Comparison of ENCODE assay signal across 21 cellular contexts in genomic region chr3:53819163-53819868, GRCh38. TPM values are rescaled to one million over a fixed set of nuclear protein-coding genes. Genes with fewer than 3 reads are reported as not detected.
A peak's percentile ranks its signal among the peaks of the same experiment; 100 is the strongest.
DNase-seq lines count a peak whose midpoint lies in the region; ATAC-seq, FAIRE-seq and TF ChIP-seq lines count a peak whose summit lies in the region.
"Had no signal": no experiment of that assay in that cellular context is flagged by ENCODE, and none has a peak within 500 bp of the region (broad histone marks: within the 10 kb centered on the region; RNA-seq: fewer than 3 reads in every experiment).

No MANE protein-coding gene starts in this region.

- intact Hi-C loops in kidney (cut with DNase I) (no loop called here), spleen (cut with DNase I; ENCODE audit: low total_unique reads) (no loop called here), pancreas (cut with DNase I) (no loop called here)

- TF ChIP-seq POLR2A in spleen (IDR thresholded peaks at IDR 0.05), result no peak

- H3K27me3 Mint-ChIP-seq in GM23338 (ENCODE audit: insufficient read depth, low read depth, poor library complexity), result peaks cover 2% of the 10 kb centered on the region

- H3K27me3 ChIP-seq in spleen (replicated peaks in 1 of 7), result peaks cover 0 to 31% (median 0%) of the 10 kb centered on the region in 7 donors
- no peaks in the 10 kb centered on the region for H3K27me3 ChIP-seq in GM23338 (ENCODE audit: insufficient read depth)
- no peaks in the 10 kb centered on the region for H3K27me3 ChIP-seq in pancreas
- H3K27me3 ChIP-seq: BLaER1 treated with 17β-estradiol and CSF1 and Interleukin-3, amounts not matched to agents 10 nM and 100 nM; SJSA1 had no signal

- WGBS in spleen, 5 donors, result 84 to 91% (median 90%) methylated on average over 14 of the region's 14 CpGs
- 93 to 97% methylated on average over 12 to 14 of the region's 14 CpGs for WGBS in pancreas, 2 donors

- H3K36me3 Mint-ChIP-seq in GM23338 (ENCODE audit: low read depth), result peaks cover 12% of the 10 kb centered on the region; the same call in 1 of the 3 replicates
- H3K36me3 Mint-ChIP-seq: CD8-positive, alpha-beta T cell had no signal

- H3K36me3 ChIP-seq in kidney (ENCODE audit: control insufficient read depth in 1 of 2, insufficient read depth in 2 of 2, low read length in 2 of 2), result peaks cover 22 to 53% of the 10 kb centered on the region in 2 donors
- H3K36me3 ChIP-seq in spleen, result peaks cover 0 to 59% (median 0%) of the 10 kb centered on the region in 6 donors
- no peaks in the 10 kb centered on the region; the same call in 1 of the 2 replicates for H3K36me3 ChIP-seq in GM23338 (ENCODE audit: insufficient read depth)
- H3K36me3 ChIP-seq in pancreas, result peaks cover 0 to 83% (median 35%) of the 10 kb centered on the region in 3 donors
- H3K36me3 ChIP-seq: BLaER1 treated with 17β-estradiol and CSF1 and Interleukin-3, amounts not matched to agents 10 nM and 100 nM; SJSA1 had no signal

- H3K4me1 ChIP-seq in kidney (ENCODE audit: control insufficient read depth in 1 of 2, insufficient read depth in 1 of 2, low read depth in 1 of 2, low read length in 2 of 2) (no peaks in the 10 kb centered on the region), spleen (no peaks in the 10 kb centered on the region), GM23338 (ENCODE audit: insufficient read depth) (no peaks in the 10 kb centered on the region), pancreas (no peaks in the 10 kb centered on the region)
- H3K4me1 ChIP-seq: SJSA1 had no signal

- H3F3A ChIP-seq in GM23338 (replicated peaks; ENCODE audit: low read depth), result no peaks in the 10 kb centered on the region

- H3K4me1 Mint-ChIP-seq in GM23338, result peaks cover 5% of the 10 kb centered on the region

- FAIRE-seq in kidney (lab: Jason Lieb, UNC) (no peak), pancreas (lab: Jason Lieb, UNC) (no peak)
- FAIRE-seq: GM12891 had no signal

- no peak for TF ChIP-seq CTCF in kidney (IDR thresholded peaks at IDR 0.05; ENCODE audit: borderline replicate concordance, extremely low read depth, insufficient read depth)
- TF ChIP-seq CTCF in spleen (IDR thresholded peaks at IDR 0.05 in 8 of 11, conservative IDR thresholded peaks at IDR 0.05 in 3 of 11), result no peak
- TF ChIP-seq CTCF in GM23338 (conservative IDR thresholded peaks at IDR 0.05; ENCODE audit: low read depth in 2 of 2), result no peak
- TF ChIP-seq CTCF in pancreas (IDR thresholded peaks at IDR 0.05), result no peak

- ATAC-seq in GM23338 (no peak), pancreas (no peak)
- ATAC-seq: CD8-positive, alpha-beta T cell; Right ventricle myocardium inferior had no signal

- H2AFZ ChIP-seq in GM23338, result no peak overlapping the region

- DNase-seq in activated effector memory CD4-positive, alpha-beta T cell treated with anti-CD3 and anti-CD28 coated beads, Interleukin-2, amount 50 U/mL, for 16 hours, result peak; percentile 36
- DNase-seq in activated effector memory CD4-positive, alpha-beta T cell treated with Interleukin-2 at 50 U/mL for 16 hours, result no peak
- DNase-seq in kidney (peak; percentile 30), spleen (peak; percentile 56), GM23338 (ENCODE audit: low spot score) (no peak), pancreas (no peak), NCI-H2081 (lab: John Stamatoyannopoulos, UW) (no peak)
- DNase-seq: 8988T; CD8-positive, alpha-beta T cell; DMS153; H7; HFFc6; KBM-7; NCI-H1105; NCI-H2081 treated with DMSO at 0.1 percent for 48 hours; NCI-H2171 treated with DMSO at 0.1 percent for 48 hours; NCI-H526 had no signal

- H3K9me3 Mint-ChIP-seq in GM23338, result no peaks in the 10 kb centered on the region
- H3K9me3 Mint-ChIP-seq: CD8-positive, alpha-beta T cell; HFFc6 had no signal

- H3K27ac Mint-ChIP-seq in GM23338, result no peak overlapping the region
- H3K27ac Mint-ChIP-seq: CD8-positive, alpha-beta T cell; HFFc6 had no signal

- H3K79me2 ChIP-seq in GM23338 (replicated peaks; ENCODE audit: insufficient read depth), result no peaks in the 10 kb centered on the region

- no peak overlapping the region for H3K4me2 ChIP-seq in GM23338
- H3K4me2 ChIP-seq: BLaER1 treated with 17β-estradiol and CSF1 and Interleukin-3, amounts not matched to agents 10 nM and 100 nM had no signal

- no peak overlapping the region for H3K4me3 Mint-ChIP-seq in GM23338
- H3K4me3 Mint-ChIP-seq: CD8-positive, alpha-beta T cell; HFFc6 had no signal

- H3K9me3 ChIP-seq in kidney (ENCODE audit: control insufficient read depth in 1 of 2, low read length in 2 of 2) (no peaks in the 10 kb centered on the region), spleen (no peaks in the 10 kb centered on the region), pancreas (no peaks in the 10 kb centered on the region)
- H3K9me3 ChIP-seq: BLaER1 treated with 17β-estradiol and CSF1 and Interleukin-3, amounts not matched to agents 10 nM and 100 nM; SJSA1 had no signal

- H3K27ac ChIP-seq in kidney (ENCODE audit: low read depth in 2 of 2, low read length in 2 of 2) (no peak overlapping the region), spleen (no peak overlapping the region), GM23338 (ENCODE audit: low read depth) (no peak overlapping the region), pancreas (no peak overlapping the region)
- H3K27ac ChIP-seq: BLaER1 treated with 17β-estradiol and CSF1 and Interleukin-3, amounts not matched to agents 10 nM and 100 nM; SJSA1 had no signal

- no peaks in the 10 kb centered on the region for H4K20me1 ChIP-seq in GM23338 (replicated peaks; ENCODE audit: insufficient read depth)

- H3K9ac ChIP-seq in kidney (ENCODE audit: low read length in 2 of 2), result no peak overlapping the region
- H3K9ac ChIP-seq: BLaER1 treated with 17β-estradiol and CSF1 and Interleukin-3, amounts not matched to agents 10 nM and 100 nM had no signal

- no peak overlapping the region for H3K4me3 ChIP-seq in kidney (ENCODE audit: low read length in 2 of 2)
- no peak overlapping the region for H3K4me3 ChIP-seq in spleen
- no peak overlapping the region for H3K4me3 ChIP-seq in GM23338
- no peak overlapping the region for H3K4me3 ChIP-seq in pancreas
- H3K4me3 ChIP-seq: BLaER1 treated with 17β-estradiol and CSF1 and Interleukin-3, amounts not matched to agents 10 nM and 100 nM; SJSA1 had no signal

- no peaks in the 10 kb centered on the region for H3K9me2 ChIP-seq in GM23338 (ENCODE audit: insufficient read depth)

TF ChIP-seq in GM23338, 12 proteins besides CTCF, POLR2A, EP300 and RAD21 (continues in another document):
- TF ChIP-seq POLR2AphosphoS5 (IDR thresholded peaks at IDR 0.05; ENCODE audit: low read depth), result no peak

RNA-seq across cellular contexts. Expression of gene CHDH, which starts 26.9 kb away (rescaled TPM):
- total RNA-seq in kidney, result 33.4 TPM
- polyA plus RNA-seq in kidney (ENCODE audit: insufficient read depth, low read depth, low replicate concordance), result 26.5 TPM
- total RNA-seq in spleen, result 1 to 10 TPM in 3 of 7 donors, under 1 TPM in 4; 0.43 to 4.9 (median 0.89) TPM
- polyA plus RNA-seq in spleen, result under 1 TPM; 0.19 to 0.32 (median 0.26) TPM
- 6.6 and 31.4 TPM in 2 replicates for total RNA-seq in GM23338 (2014; rRNA removed; shearing (Covaris generic))
- 2.3 and 2.5 TPM in 2 replicates for polyA plus RNA-seq in GM23338 (2016; fragmentation: Nextera tagmentation; extraction: Ambion mirVana)
- total RNA-seq in pancreas, result 10 to 100 TPM; 15.9 to 28.2 (median 19.0) TPM
- polyA plus RNA-seq in pancreas, result 10 to 100 TPM in 1 of 2 donors, 1 to 10 TPM in 1; 9.3 to 11.9 TPM
- total RNA-seq: CD8-positive, alpha-beta T cell; HFFc6; SJSA1 had no signal

RNA-seq across cellular contexts. Expression of gene IL17RB, which starts 27.1 kb away (rescaled TPM):
- 27.7 TPM for total RNA-seq in kidney
- 87.4 TPM for polyA plus RNA-seq in kidney (ENCODE audit: insufficient read depth, low read depth, low replicate concordance)
- total RNA-seq in spleen, result under 1 TPM in 5 of 7 donors, not detected in 2; 0.13 to 0.56 (median 0.26) TPM
- polyA plus RNA-seq in spleen, result under 1 TPM; 0.16 to 0.59 (median 0.26) TPM
- total RNA-seq in GM23338 (2014; rRNA removed; shearing (Covaris generic)), result 5.7 and 8.3 TPM in 2 replicates
- polyA plus RNA-seq in GM23338 (2016; fragmentation: Nextera tagmentation; extraction: Ambion mirVana), result 6.4 and 6.9 TPM in 2 replicates
- total RNA-seq in pancreas, result 10 to 100 TPM in 1 of 6 donors, 1 to 10 TPM in 5; 4.0 to 12.7 (median 6.2) TPM
- polyA plus RNA-seq in pancreas, result 10 to 100 TPM; 15.5 to 18.8 TPM
- total RNA-seq: CD8-positive, alpha-beta T cell; HFFc6; SJSA1 had no signal

Comparison
In these comparisons a context has a peak if more than half of its experiments do, and no peak if none do; other contexts are left out.
1. DNase-seq: peak in activated effector memory CD4-positive, alpha-beta T cell treated with anti-CD3 and anti-CD28 coated beads, Interleukin-2, amount 50 U/mL, for 16 hours (single experiment), kidney (single experiment) and spleen (single experiment); none in activated effector memory CD4-positive, alpha-beta T cell treated with Interleukin-2 at 50 U/mL for 16 hours (single experiment), GM23338 (single experiment), pancreas (0 of 6) and NCI-H2081 (0 of 2).